Comparison of ENCODE assay signal across 26 cellular contexts in genomic region chr9:76218151-76218867, GRCh38.
"Had no signal": no experiment of that assay in that cellular context is flagged by ENCODE, and none has a peak within 500 bp of the region (broad histone marks: within the 10 kb centered on the region; RNA-seq: fewer than 3 reads in every experiment).

No MANE protein-coding gene starts in this region.

- H3K4me1 Mint-ChIP-seq: activated CD4-positive, alpha-beta memory T cell treated with anti-CD3 and anti-CD28 coated beads, Interleukin-2, amount 10 ng/mL, durations not matched to agents 7 days and 5 days; activated CD4-positive, alpha-beta T cell treated with anti-CD3 and anti-CD28 coated beads, Interleukin-2, amount 10 ng/mL, durations not matched to agents 7 days and 5 days; activated T-helper 17 cell treated with anti-CD3 and anti-CD28 coated beads, Interleukin-2, amount 50 U/mL, for 72 hours; stimulated activated naive B cell treated with anti-CD40 and anti-IgM and Interleukin-4, amounts not matched to agents 10 μg/mL and 1 μg/mL and 100 μg/mL, for 72 hours had no signal

- H3K36me3 ChIP-seq: esophagus squamous epithelium, heart right ventricle, prostate gland, sigmoid colon, stomach, thyroid gland, upper lobe of right lung had no signal

- ATAC-seq: activated T-cell treated with anti-CD3 and anti-CD28 coated beads, Interleukin-2, amount 50 U/mL, for 4 hours; activated T-helper 17 cell treated with anti-CD3 and anti-CD28 coated beads, Interleukin-2, amount 50 U/mL, for 72 hours; heart right ventricle; left ventricle myocardium superior; naive thymus-derived CD8-positive, alpha-beta T cell; stimulated activated naive B cell treated with anti-CD40 and anti-IgM and Interleukin-4, amounts not matched to agents 10 μg/mL and 1 μg/mL and 100 μg/mL, for 72 hours had no signal

- H3K4me3 Mint-ChIP-seq: activated CD4-positive, alpha-beta memory T cell treated with anti-CD3 and anti-CD28 coated beads, Interleukin-2, amount 10 ng/mL, durations not matched to agents 7 days and 5 days; activated CD4-positive, alpha-beta T cell treated with anti-CD3 and anti-CD28 coated beads, Interleukin-2, amount 10 ng/mL, durations not matched to agents 7 days and 5 days; activated T-cell treated with anti-CD3 and anti-CD28 coated beads, Interleukin-2, amount 50 U/mL, for 4 hours; activated T-helper 17 cell treated with anti-CD3 and anti-CD28 coated beads, Interleukin-2, amount 50 U/mL, for 72 hours; naive thymus-derived CD8-positive, alpha-beta T cell; stimulated activated naive B cell treated with anti-CD40 and anti-IgM and Interleukin-4, amounts not matched to agents 10 μg/mL and 1 μg/mL and 100 μg/mL, for 72 hours; WTC11 had no signal

- H3K27ac ChIP-seq: esophagus squamous epithelium, heart right ventricle, prostate gland, sigmoid colon, stomach, thyroid gland, upper lobe of right lung had no signal

- H3K27ac Mint-ChIP-seq: activated CD4-positive, alpha-beta memory T cell treated with anti-CD3 and anti-CD28 coated beads, Interleukin-2, amount 10 ng/mL, durations not matched to agents 7 days and 5 days; activated CD4-positive, alpha-beta T cell treated with anti-CD3 and anti-CD28 coated beads, Interleukin-2, amount 10 ng/mL, durations not matched to agents 7 days and 5 days; activated T-helper 17 cell treated with anti-CD3 and anti-CD28 coated beads, Interleukin-2, amount 50 U/mL, for 72 hours; naive thymus-derived CD8-positive, alpha-beta T cell; stimulated activated naive B cell treated with anti-CD40 and anti-IgM and Interleukin-4, amounts not matched to agents 10 μg/mL and 1 μg/mL and 100 μg/mL, for 72 hours; WTC11 had no signal

- H3K36me3 Mint-ChIP-seq: stimulated activated naive B cell treated with anti-CD40 and anti-IgM and Interleukin-4, amounts not matched to agents 10 μg/mL and 1 μg/mL and 100 μg/mL, for 72 hours; WTC11 had no signal

- H3K27me3 ChIP-seq: esophagus squamous epithelium, sigmoid colon, stomach, thyroid gland, upper lobe of right lung had no signal

- H3K9me3 ChIP-seq: esophagus squamous epithelium, heart right ventricle, prostate gland, sigmoid colon, stomach, thyroid gland, upper lobe of right lung had no signal

- H3K27me3 Mint-ChIP-seq: activated CD4-positive, alpha-beta memory T cell treated with anti-CD3 and anti-CD28 coated beads, Interleukin-2, amount 10 ng/mL, durations not matched to agents 7 days and 5 days; activated CD4-positive, alpha-beta T cell treated with anti-CD3 and anti-CD28 coated beads, Interleukin-2, amount 10 ng/mL, durations not matched to agents 7 days and 5 days had no signal

- H3K9me3 Mint-ChIP-seq: activated CD4-positive, alpha-beta memory T cell treated with anti-CD3 and anti-CD28 coated beads, Interleukin-2, amount 10 ng/mL, durations not matched to agents 7 days and 5 days; activated CD4-positive, alpha-beta T cell treated with anti-CD3 and anti-CD28 coated beads, Interleukin-2, amount 10 ng/mL, durations not matched to agents 7 days and 5 days; activated T-cell treated with anti-CD3 and anti-CD28 coated beads, Interleukin-2, amount 50 U/mL, for 4 hours; activated T-helper 17 cell treated with anti-CD3 and anti-CD28 coated beads, Interleukin-2, amount 50 U/mL, for 72 hours; naive thymus-derived CD8-positive, alpha-beta T cell had no signal

- H3K4me2 ChIP-seq: smooth muscle cell had no signal

- H3K4me3 ChIP-seq: esophagus squamous epithelium, heart right ventricle, prostate gland, sigmoid colon, smooth muscle cell, stomach, thyroid gland, upper lobe of right lung had no signal

- H3K4me1 ChIP-seq: prostate gland, thyroid gland, upper lobe of right lung had no signal

- DNase-seq: activated CD4-positive, alpha-beta memory T cell treated with anti-CD3 and anti-CD28 coated beads, Interleukin-2, amount 10 ng/mL, durations not matched to agents 7 days and 5 days; activated CD4-positive, alpha-beta T cell treated with anti-CD3 and anti-CD28 coated beads for 1 hour; activated CD4-positive, alpha-beta T cell treated with anti-CD3 and anti-CD28 coated beads, Interleukin-2, amount 10 ng/mL, durations not matched to agents 7 days and 5 days; activated CD8-positive, alpha-beta memory T cell treated with anti-CD3 and anti-CD28 coated beads, Interleukin-2, amount 50 U/mL, for 48 hours; activated gamma-delta T cell treated with Interleukin-2 at 50 U/mL for 16 hours; activated naive CD4-positive, alpha-beta T cell treated with anti-CD3 and anti-CD28 coated beads, Interleukin-2, amount 50 U/mL, for 16 hours; activated T-cell treated with anti-CD3 and anti-CD28 coated beads, Interleukin-2, amount 50 U/mL, for 4 hours; amniotic stem cell; caudate nucleus; cortex of kidney; esophagus squamous epithelium; foreskin melanocyte; heart right ventricle; left ventricle myocardium superior; naive thymus-derived CD8-positive, alpha-beta T cell; sigmoid colon; stimulated activated CD4-positive, alpha-beta T cell treated with anti-CD3 and anti-CD28 coated beads, Interleukin-1b, Interleukin-23, amount 100 ng/mL, for 48 hours; stimulated activated naive B cell treated with anti-CD40 and anti-IgM and Interleukin-4, amounts not matched to agents 10 μg/mL and 1 μg/mL and 100 μg/mL, for 72 hours; stomach; T-helper 2 cell; thyroid gland; upper lobe of right lung had no signal
